8 cellular contexts compared by ENCODE assay signal in genomic region chr4:109703664-109704351, GRCh38. TPM values are rescaled to one million over a fixed set of nuclear protein-coding genes. Genes with fewer than 3 reads are reported as not detected.
A peak's percentile ranks its signal among the peaks of the same experiment; 100 is the strongest.
DNase-seq lines count a peak whose midpoint lies in the region; ATAC-seq, FAIRE-seq and TF ChIP-seq lines count a peak whose summit lies in the region.

No MANE protein-coding gene starts in this region.

- H2BK5ac ChIP-seq in IMR-90 (ENCODE audit: low read depth, low read length, poor library complexity, severe bottlenecking), result peak overlapping the region; percentile 32

- H3K27ac ChIP-seq in IMR-90 (ENCODE audit: insufficient read depth, low read length) (peak overlapping the region; percentile 6), substantia nigra (ENCODE audit: low read depth, low read length, poor library complexity, severe bottlenecking) (peak overlapping the region; percentile 58)

- no peak overlapping the region for H2AK5ac ChIP-seq in IMR-90 (ENCODE audit: low read depth, low read length)

- peak overlapping the region; percentile 49; the same call in 1 of the 2 replicates for H4K91ac ChIP-seq in IMR-90 (ENCODE audit: insufficient read depth, low read depth, low read length)

- peaks cover under 1% of the 10 kb centered on the region; the same call in 1 of the 2 replicates for H4K20me1 ChIP-seq in IMR-90 (ENCODE audit: insufficient read depth, low read length)

- H3K18ac ChIP-seq in IMR-90 (ENCODE audit: low read depth, low read length), result no peak overlapping the region

- H3K36me3 ChIP-seq in BE2C, result no peaks in the 10 kb centered on the region
- no peaks in the 10 kb centered on the region for H3K36me3 ChIP-seq in IMR-90 (ENCODE audit: control insufficient read depth, insufficient read depth, low read length)
- no peaks in the 10 kb centered on the region for H3K36me3 ChIP-seq in kidney epithelial cell (ENCODE audit: control insufficient read depth, insufficient read depth, low read length)

- dilution Hi-C loops in IMR-90 (cut with HindIII; ENCODE audit: low sequenced_read_pairs, unreplicated experiment), result no loop called here

- ATAC-seq in IMR-90 (ENCODE audit: low read depth) (no peak), HG03354 (IDR thresholded peaks at IDR 0.05; ENCODE audit: poor library complexity, severe bottlenecking, unreplicated experiment) (no peak), sciatic nerve (no peak)

- H2BK15ac ChIP-seq in IMR-90 (ENCODE audit: low read depth, low read length), result no peak overlapping the region

- H3K4me3 ChIP-seq in BE2C (ENCODE audit: low read depth, low read length) (peak overlapping the region; percentile 57), IMR-90 (ENCODE audit: insufficient read depth, low read depth, low read length) (peak overlapping the region; percentile 94), kidney epithelial cell (ENCODE audit: low read depth, low read length) (peak overlapping the region; percentile 62)

- H3K4me1 ChIP-seq in BE2C (no peaks in the 10 kb centered on the region; the same call in 1 of the 2 replicates), IMR-90 (ENCODE audit: control insufficient read depth, insufficient read depth, low read length) (peaks cover 7% of the 10 kb centered on the region)

- H2AK9ac ChIP-seq in IMR-90 (replicated peaks; ENCODE audit: low read depth, low read length, poor library complexity), result no peak overlapping the region

- no peak overlapping the region for H3K56ac ChIP-seq in IMR-90 (ENCODE audit: extremely low read depth, insufficient read depth, low read length)

- no peak for TF ChIP-seq RAD21 in IMR-90 (IDR thresholded peaks at IDR 0.05; ENCODE audit: low read length)

- H3K9ac ChIP-seq in IMR-90 (ENCODE audit: low read depth, low read length), result peak overlapping the region; percentile 57; the same call in 1 of the 2 replicates

- no peak for FAIRE-seq in D721Med (lab: Jason Lieb, UNC)

- TF ChIP-seq CTCF in BE2C (IDR thresholded peaks at IDR 0.05; ENCODE audit: low read depth, low read length), result no peak
- no peak for TF ChIP-seq CTCF in IMR-90 (conservative IDR thresholded peaks at IDR 0.05; ENCODE audit: low read depth, low read length)
- TF ChIP-seq CTCF in kidney epithelial cell (IDR thresholded peaks at IDR 0.05; ENCODE audit: insufficient read depth, low read length, poor library complexity, severe bottlenecking), result no peak
- TF ChIP-seq CTCF in D721Med (IDR thresholded peaks at IDR 0.05; ENCODE audit: insufficient read depth, missing control alignments), result no peak

- no TSS peak for BruUV-seq in IMR-90 (replicated peaks; lab: Mats Ljungman, UMichigan)

- 0 out of 2 replicates have a peak overlapping the region, but pooled peaks have one; percentile 50 for H3K4ac ChIP-seq in IMR-90 (ENCODE audit: low read depth, low read length)

- POLR2A ChIA-PET in IMR-90 (lab: Charles Lee; ENCODE audit: unreplicated experiment), result interaction anchor here (0.5 to 0.6 kb wide), 3 partner anchors 26 to 509 kb away, joined by 3 to 4 read pairs (median 3); no protein-coding TSS in a partner anchor

- H2BK20ac ChIP-seq in IMR-90 (ENCODE audit: low read depth, low read length), result no peak overlapping the region

- H3K23ac ChIP-seq in IMR-90 (ENCODE audit: low read depth, low read length), result peak overlapping the region; percentile 41; the same call in 1 of the 2 replicates

- 3% methylated on average over 5 of the region's 11 CpGs; no CpG with 5 or more reads in 1 of the 2 experiments for WGBS in IMR-90 (ENCODE audit: extremely low coverage in 2 of 2, insufficient read length in 1 of 2), 2 experiments

- H3K9me1 ChIP-seq in IMR-90 (ENCODE audit: insufficient read depth, low read length), result peaks cover 15% of the 10 kb centered on the region; the same call in 1 of the 2 replicates

- peak overlapping the region; percentile 33; the same call in 1 of the 2 replicates for H3K14ac ChIP-seq in IMR-90 (replicated peaks; ENCODE audit: low read depth, low read length)

- DNase-seq in BE2C, result no peak
- DNase-seq in IMR-90, result no peak
- peak; percentile 51 for DNase-seq in amniotic epithelial cell (ENCODE audit: low read depth)
- peak; percentile 7 for DNase-seq in kidney epithelial cell (ENCODE audit: low read depth)
- no peak for DNase-seq in substantia nigra (lab: John Stamatoyannopoulos, UW)
- DNase-seq in D721Med (ENCODE audit: insufficient read length, low spot score), result no peak
- DNase-seq in sciatic nerve (ENCODE audit: low spot score), result no peak

- no peak for TF ChIP-seq POLR2A in IMR-90 (IDR thresholded peaks at IDR 0.05; ENCODE audit: low read depth, low read length)

- H2AFZ ChIP-seq in IMR-90 (replicated peaks; ENCODE audit: low read length, poor library complexity), result peak overlapping the region; percentile 100

- CTCF ChIA-PET in IMR-90 (lab: Yijun Ruan, JAX), result interaction anchor here (1.0 kb wide), 1 partner anchor 20 kb away, joined by 3 read pairs; no protein-coding TSS in a partner anchor

- H4K8ac ChIP-seq in IMR-90 (ENCODE audit: low read depth in 2 of 2, low read length in 2 of 2), result peak overlapping the region; percentile 56 to 78; a peak in 3 of 4 replicates

- peaks cover 3% of the 10 kb centered on the region for H3K27me3 ChIP-seq in BE2C
- no peaks in the 10 kb centered on the region for H3K27me3 ChIP-seq in IMR-90 (ENCODE audit: control insufficient read depth, insufficient read depth, low read length)
- no peaks in the 10 kb centered on the region for H3K27me3 ChIP-seq in kidney epithelial cell (ENCODE audit: control insufficient read depth, insufficient read depth, low read length)

- intact Hi-C loops in IMR-90 (cut with micrococcal nuclease) (loop anchor here (1.0 to 5.0 kb wide), 8 partner anchors 25 to 277 kb away; no protein-coding TSS in a partner anchor), sciatic nerve (cut with DNase I) (loop anchor here (10.0 kb wide), 1 partner anchor 269 kb away; the partner anchor contains the start of gene SEC24B)

- H2BK120ac ChIP-seq in IMR-90 (ENCODE audit: low read depth, low read length), result peak overlapping the region; percentile 9; the same call in 1 of the 2 replicates

- in situ Hi-C loops in IMR-90 (cut with MboI; ENCODE audit: low sequenced_read_pairs), result loop anchor here (10.0 kb wide), 1 partner anchor 111 kb away; the partner anchor contains the start of gene GAR1

- peaks cover 28 to 33% of the 10 kb centered on the region in 2 experiments for H3K79me1 ChIP-seq in IMR-90 (ENCODE audit: low read depth in 1 of 2, low read length in 2 of 2)

- H3K9me3 ChIP-seq in BE2C, result no peaks in the 10 kb centered on the region
- H3K9me3 ChIP-seq in IMR-90 (ENCODE audit: control insufficient read depth, insufficient read depth, low read length), result no peaks in the 10 kb centered on the region

- peak overlapping the region; percentile 98 for H3K4me2 ChIP-seq in IMR-90 (ENCODE audit: low read depth, low read length)

- H4K5ac ChIP-seq in IMR-90 (ENCODE audit: low read depth, low read length), result peak overlapping the region; percentile 80; the same call in 1 of the 2 replicates

TF ChIP-seq in IMR-90, 13 proteins besides CTCF, POLR2A, EP300 and RAD21:
- no peak for TF ChIP-seq CHD1 (IDR thresholded peaks at IDR 0.05; ENCODE audit: low read depth, low read length)
- TF ChIP-seq ELK1 (IDR thresholded peaks at IDR 0.05; ENCODE audit: borderline replicate concordance, low read depth, low read length), result no peak
- TF ChIP-seq MXI1 (IDR thresholded peaks at IDR 0.05; ENCODE audit: borderline replicate concordance, low read depth, low read length), result no peak
- no peak for TF ChIP-seq CEBPB (IDR thresholded peaks at IDR 0.05; ENCODE audit: low read depth, low read length)
- no peak for TF ChIP-seq NFE2L2 (IDR thresholded peaks at IDR 0.05; ENCODE audit: low read depth, low read length)

RNA-seq across cellular contexts. Expression of gene CASP6, which starts 0.6 kb away (rescaled TPM):
- polyA plus RNA-seq in BE2C (2012; ENCODE audit: insufficient read depth, insufficient read length, low read depth), result not detected
- total RNA-seq in IMR-90 (2012; rRNA removed), result 44.1 and 45.0 TPM in 2 replicates
- 19.8 and 25.0 TPM in 2 replicates for polyA plus RNA-seq in IMR-90 (2012; rRNA removed)
- polyA plus RNA-seq in IMR-90 (2012; cell fraction: cytosol; rRNA removed), result 9.0 and 9.4 TPM in 2 replicates
- polyA plus RNA-seq in IMR-90 (2012; cell fraction: nucleus; rRNA removed; ENCODE audit: low replicate concordance), result 3.6 and 23.6 TPM in 2 replicates
- 51.8 and 53.6 TPM in 2 replicates for total RNA-seq in kidney epithelial cell
- total RNA-seq in sciatic nerve, result 15.3 TPM

RNA-seq across cellular contexts. Expression of gene PLA2G12A, which starts 26.1 kb away (rescaled TPM):
- 11.7 TPM for polyA plus RNA-seq in BE2C (2012; ENCODE audit: insufficient read depth, insufficient read length, low read depth)
- total RNA-seq in IMR-90 (2012; rRNA removed) (8.9 and 17.4 TPM in 2 replicates), kidney epithelial cell (28.2 and 70.2 TPM in 2 replicates), sciatic nerve (26.4 TPM)
- polyA plus RNA-seq in IMR-90 (2012; rRNA removed), result 10.3 and 12.0 TPM in 2 replicates
- 5.8 and 16.9 TPM in 2 replicates for polyA plus RNA-seq in IMR-90 (2012; cell fraction: cytosol; rRNA removed)
- polyA plus RNA-seq in IMR-90 (2012; cell fraction: nucleus; rRNA removed; ENCODE audit: low replicate concordance), result 2.3 and 5.0 TPM in 2 replicates

Comparison
In these comparisons a context has a peak if more than half of its experiments do, and no peak if none do; other contexts are left out.
1. DNase-seq: peak in amniotic epithelial cell (single experiment) and kidney epithelial cell (single experiment); none in BE2C (single experiment), IMR-90 (single experiment), substantia nigra (0 of 49), D721Med (single experiment) and sciatic nerve (single experiment).
2. Peak in every context shown above with its lines, with median percentiles within 50 percentile points of each other: H3K4me3 ChIP-seq.